Comparison of ENCODE assay signal across 1 cellular context in the genomic region with DNA sequence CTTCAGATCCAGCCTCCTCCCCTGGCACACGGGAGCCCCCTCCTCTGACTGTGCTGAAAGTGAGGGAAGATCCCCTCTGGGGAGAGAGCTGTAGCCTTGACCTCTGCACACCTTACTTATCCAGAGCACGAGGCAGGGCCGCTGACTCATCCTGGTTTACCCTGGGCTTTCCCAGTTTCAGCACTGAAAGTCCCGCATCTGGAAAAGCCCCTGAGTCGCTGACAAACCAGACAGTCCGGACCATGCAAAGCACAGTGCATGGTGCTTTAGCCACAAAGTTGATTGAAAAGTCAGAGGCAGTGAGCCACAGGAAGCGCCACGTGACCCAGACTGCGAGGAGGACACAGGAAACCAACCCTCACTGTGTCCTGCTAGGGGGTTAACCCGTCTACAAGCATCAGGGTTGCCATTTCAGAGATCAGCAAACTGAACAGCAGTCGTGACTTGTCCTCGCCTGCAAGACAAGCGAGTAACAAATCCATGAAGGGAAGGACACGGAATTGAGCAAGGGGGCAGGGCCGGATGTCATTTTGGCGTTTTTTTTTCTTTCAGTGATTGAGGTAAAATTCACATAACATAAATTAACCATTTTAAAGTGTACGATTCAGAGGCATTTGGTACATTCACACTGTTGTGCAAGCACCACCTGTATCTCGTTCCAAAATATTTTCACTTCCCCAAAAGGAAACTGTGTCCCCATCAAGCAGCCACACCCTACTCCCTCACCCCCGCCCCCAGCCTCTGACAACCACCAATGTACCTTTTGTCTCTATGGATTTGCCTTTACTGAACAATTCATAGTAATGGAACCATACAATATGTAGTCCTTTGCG.
A peak's percentile ranks its signal among the peaks of the same experiment; 100 is the strongest.
TF ChIP-seq lines count a peak whose summit lies in the region.

No MANE protein-coding gene starts in this region.

TF ChIP-seq in endothelial cell of umbilical vein, 7 proteins besides CTCF, POLR2A, EP300 and RAD21:
- TF ChIP-seq, protein P1, sequence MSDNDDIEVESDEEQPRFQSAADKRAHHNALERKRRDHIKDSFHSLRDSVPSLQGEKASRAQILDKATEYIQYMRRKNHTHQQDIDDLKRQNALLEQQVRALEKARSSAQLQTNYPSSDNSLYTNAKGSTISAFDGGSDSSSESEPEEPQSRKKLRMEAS (IDR thresholded peaks at IDR 0.05; ENCODE audit: insufficient read depth, insufficient read length) = peak; percentile 63
- TF ChIP-seq FOS (IDR thresholded peaks at IDR 0.05; ENCODE audit: borderline replicate concordance, insufficient read depth, low read length) = peak; percentile 73
- TF ChIP-seq GATA2 (IDR thresholded peaks at IDR 0.05; ENCODE audit: insufficient read depth, insufficient read length, low read depth, low read length) = no peak
- TF ChIP-seq JUN (IDR thresholded peaks at IDR 0.05; ENCODE audit: borderline replicate concordance, insufficient read depth, insufficient read length, low read depth) = peak; percentile 29
- no peak for TF ChIP-seq EZH2 (IDR thresholded peaks at IDR 0.05; ENCODE audit: borderline replicate concordance, low read depth, low read length, severe bottlenecking)
- peak; percentile 83 for TF ChIP-seq POLR2AphosphoS5 (IDR thresholded peaks at IDR 0.05; ENCODE audit: insufficient read depth, low read depth, low read length)
- TF ChIP-seq MYC (IDR thresholded peaks at IDR 0.05; ENCODE audit: low read depth, low read length) = no peak
